15 cellular contexts compared by ENCODE assay signal in genomic region chr12:93915411-93915810, GRCh38.
DNase-seq lines count a peak whose midpoint lies in the region; ATAC-seq and TF ChIP-seq lines count a peak whose summit lies in the region.
"Had no signal": no experiment of that assay in that cellular context is flagged by ENCODE, and none has a peak within 500 bp of the region (broad histone marks: within the 10 kb centered on the region; RNA-seq: fewer than 3 reads in every experiment).

No MANE protein-coding gene starts in this region.

- peak overlapping the region; percentile 53 for H3K4me2 ChIP-seq in BLaER1
- H3K4me2 ChIP-seq: A549 had no signal

- no peaks in the 10 kb centered on the region for H3K36me3 ChIP-seq in BLaER1

- H3K4me1 ChIP-seq in BLaER1: peaks cover 13% of the 10 kb centered on the region

- H3K27ac Mint-ChIP-seq in HFFc6 (0 out of 2 replicates have a peak overlapping the region, but pooled peaks have one; percentile 5), osteocyte (ENCODE audit: unreplicated experiment) (peak overlapping the region; percentile 45), MCF 10A (ENCODE audit: low read depth, unreplicated experiment) (no peak overlapping the region)
- no peak overlapping the region for H3K27ac Mint-ChIP-seq in stimulated activated naive B cell treated with anti-CD40 and anti-IgM and Interleukin-4, amounts not matched to agents 10 μg/mL and 1 μg/mL and 100 μg/mL, for 72 hours
- H3K27ac Mint-ChIP-seq: CD8-positive, alpha-beta T cell had no signal

- intact Hi-C loops in MCF 10A (cut with micrococcal nuclease): no loop called here

- peaks cover 2% of the 10 kb centered on the region for H3K27me3 Mint-ChIP-seq in HFFc6 (ENCODE audit: insufficient read depth)
- no peaks in the 10 kb centered on the region for H3K27me3 Mint-ChIP-seq in osteocyte (ENCODE audit: unreplicated experiment)
- no peaks in the 10 kb centered on the region for H3K27me3 Mint-ChIP-seq in stimulated activated naive B cell treated with anti-CD40 and anti-IgM and Interleukin-4, amounts not matched to agents 10 μg/mL and 1 μg/mL and 100 μg/mL, for 72 hours
- H3K27me3 Mint-ChIP-seq in MCF 10A (ENCODE audit: insufficient read depth, unreplicated experiment): no peaks in the 10 kb centered on the region

- no peaks in the 10 kb centered on the region for H3K27me3 ChIP-seq in BLaER1

- H3K9ac ChIP-seq in BLaER1: no peak overlapping the region

- H3K9me3 ChIP-seq in BLaER1: 0 out of 2 replicates have a peak, but pooled peaks cover 4% of the 10 kb centered on the region
- H3K9me3 ChIP-seq: A549 had no signal

- CTCF ChIA-PET in MCF 10A (lab: Yijun Ruan, JAX): no interaction called here

- H3K9me3 Mint-ChIP-seq in HFFc6 (no peaks in the 10 kb centered on the region; the same call in 1 of the 2 replicates), osteocyte (ENCODE audit: unreplicated experiment) (peaks cover 3% of the 10 kb centered on the region), MCF 10A (ENCODE audit: unreplicated experiment) (no peaks in the 10 kb centered on the region)
- peaks cover 0 to 1% of the 10 kb centered on the region in 2 donors for H3K9me3 Mint-ChIP-seq in stimulated activated naive B cell treated with anti-CD40 and anti-IgM and Interleukin-4, amounts not matched to agents 10 μg/mL and 1 μg/mL and 100 μg/mL, for 72 hours
- H3K9me3 Mint-ChIP-seq: CD8-positive, alpha-beta T cell had no signal

- no peak overlapping the region for H3K4me3 ChIP-seq in BLaER1
- H3K4me3 ChIP-seq: A549 had no signal

- BruUV-seq in MCF 10A (replicated peaks; lab: Mats Ljungman, UMichigan): no TSS peak

- H3K4me3 Mint-ChIP-seq in HFFc6 (no peak overlapping the region), osteocyte (ENCODE audit: unreplicated experiment) (no peak overlapping the region), MCF 10A (ENCODE audit: unreplicated experiment) (no peak overlapping the region)
- H3K4me3 Mint-ChIP-seq in stimulated activated naive B cell treated with anti-CD40 and anti-IgM and Interleukin-4, amounts not matched to agents 10 μg/mL and 1 μg/mL and 100 μg/mL, for 72 hours: no peak overlapping the region
- H3K4me3 Mint-ChIP-seq: CD8-positive, alpha-beta T cell had no signal

- H4K20me1 ChIP-seq in BLaER1: no peaks in the 10 kb centered on the region

- TF ChIP-seq CTCF in HFFc6 (IDR thresholded peaks at IDR 0.05): no peak
- TF ChIP-seq CTCF in osteocyte (IDR thresholded peaks at IDR 0.05): no peak
- no peak for TF ChIP-seq CTCF in MCF 10A (IDR thresholded peaks at IDR 0.05; ENCODE audit: unreplicated experiment)

- H3K27ac ChIP-seq in BLaER1: no peak overlapping the region
- H3K27ac ChIP-seq: 22Rv1 had no signal

- H3K4me1 Mint-ChIP-seq in HFFc6 (ENCODE audit: low read depth) (peaks cover 84% of the 10 kb centered on the region), osteocyte (ENCODE audit: unreplicated experiment) (peaks cover 67% of the 10 kb centered on the region), MCF 10A (ENCODE audit: insufficient read depth, unreplicated experiment) (no peaks in the 10 kb centered on the region)
- H3K4me1 Mint-ChIP-seq in stimulated activated naive B cell treated with anti-CD40 and anti-IgM and Interleukin-4, amounts not matched to agents 10 μg/mL and 1 μg/mL and 100 μg/mL, for 72 hours: no peaks in the 10 kb centered on the region

- DNase-seq in HFFc6 (no peak), myocyte (ENCODE audit: low read depth) (peak; percentile 59), osteocyte (ENCODE audit: extremely low spot score, unreplicated experiment) (no peak), UCSD-AML1 (lab: John Stamatoyannopoulos, UW; ENCODE audit: unreplicated experiment) (no peak), MCF 10A (ENCODE audit: unreplicated experiment) (no peak)
- no peak for DNase-seq in stimulated activated naive B cell treated with anti-CD40 and anti-IgM and Interleukin-4, amounts not matched to agents 10 μg/mL and 1 μg/mL and 100 μg/mL, for 72 hours
- DNase-seq: AML-193; Calu3; CD8-positive, alpha-beta T cell; DMS79 treated with DMSO at 0.1 percent for 48 hours; GF-D8 had no signal

- no peak for ATAC-seq in stimulated activated naive B cell treated with anti-CD40 and anti-IgM and Interleukin-4, amounts not matched to agents 10 μg/mL and 1 μg/mL and 100 μg/mL, for 72 hours (replicated peaks)
- ATAC-seq: A549; CD8-positive, alpha-beta T cell; HCT116 had no signal

- H3K36me3 Mint-ChIP-seq in HFFc6 (ENCODE audit: low read depth): peaks cover 9% of the 10 kb centered on the region
- H3K36me3 Mint-ChIP-seq in osteocyte (ENCODE audit: unreplicated experiment): peaks cover 3% of the 10 kb centered on the region
- H3K36me3 Mint-ChIP-seq in stimulated activated naive B cell treated with anti-CD40 and anti-IgM and Interleukin-4, amounts not matched to agents 10 μg/mL and 1 μg/mL and 100 μg/mL, for 72 hours: no peaks in the 10 kb centered on the region
- H3K36me3 Mint-ChIP-seq in MCF 10A (ENCODE audit: insufficient read depth, unreplicated experiment): no peaks in the 10 kb centered on the region
- H3K36me3 Mint-ChIP-seq: CD8-positive, alpha-beta T cell had no signal

- POLR2A ChIA-PET in MCF 10A (lab: Yijun Ruan, JAX): no interaction called here

Comparison
In these comparisons a context has a peak if more than half of its experiments do, and no peak if none do; other contexts are left out.
1. H3K27ac Mint-ChIP-seq: peak in HFFc6 (single experiment) and osteocyte (single experiment); none in stimulated activated naive B cell treated with anti-CD40 and anti-IgM and Interleukin-4, amounts not matched to agents 10 μg/mL and 1 μg/mL and 100 μg/mL, for 72 hours (single experiment) and MCF 10A (single experiment).